In genomic region chr22:37546436-37547248, GRCh38 we compare ENCODE assay signal across 9 cellular contexts. TPM values are rescaled to one million over a fixed set of nuclear protein-coding genes. Genes with fewer than 3 reads are reported as not detected.
DNase-seq lines count a peak whose midpoint lies in the region; ATAC-seq, FAIRE-seq and TF ChIP-seq lines count a peak whose summit lies in the region.
"Had no signal": no experiment of that assay in that cellular context is flagged by ENCODE, and none has a peak within 500 bp of the region (broad histone marks: within the 10 kb centered on the region; RNA-seq: fewer than 3 reads in every experiment).

No MANE protein-coding gene starts in this region.

- peak overlapping the region; percentile 74 to 98 (median 98) for H3K27ac Mint-ChIP-seq in brain
- H3K27ac Mint-ChIP-seq: activated T-helper 1 cell treated with anti-CD3 and anti-CD28 coated beads, Interleukin-12 subunit alpha, Interleukin-12 subunit beta, Interleukin-2, Interleukin-4 antibody, amounts not matched to agents 30 ng/mL and 10 ng/mL and 1 ng/mL, durations not matched to agents 14 hours and 24 hours and 36 hours had no signal

- peaks cover 7% of the 10 kb centered on the region for H3K4me1 ChIP-seq in rectal smooth muscle tissue (ENCODE audit: control insufficient read depth, insufficient read depth, low read length)
- peaks cover 6% of the 10 kb centered on the region for H3K4me1 ChIP-seq in HAP-1

- peak overlapping the region in 2 of 5 experiments; percentile 25 to 40 for H3K4me3 Mint-ChIP-seq in brain
- H3K4me3 Mint-ChIP-seq: activated T-helper 1 cell treated with anti-CD3 and anti-CD28 coated beads, Interleukin-12 subunit alpha, Interleukin-12 subunit beta, Interleukin-2, Interleukin-4 antibody, amounts not matched to agents 30 ng/mL and 10 ng/mL and 1 ng/mL, durations not matched to agents 14 hours and 24 hours and 36 hours had no signal

- H3K9ac ChIP-seq in rectal smooth muscle tissue (ENCODE audit: low read length): no peak overlapping the region

- peak; percentile 42 for FAIRE-seq in G401.6 (lab: Jason Lieb, UNC)

- peaks cover 2% of the 10 kb centered on the region for H3K27me3 Mint-ChIP-seq in brain

- no peaks in the 10 kb centered on the region for H3K36me3 Mint-ChIP-seq in brain

- DNase-seq in hypothalamus (lab: John Stamatoyannopoulos, UW) (peak in 38 of 51 donors; percentile 13 to 82 (median 60)), SW480 (ENCODE audit: low spot score) (no peak), NCI-H2196 (lab: John Stamatoyannopoulos, UW; ENCODE audit: unreplicated experiment) (no peak), HAP-1 (ENCODE audit: low spot score in 2 of 2) (no peak)

- in situ Hi-C loops in HAP-1 (cut with MboI; ENCODE audit: low sequenced_read_pairs): no loop called here

- ATAC-seq in GM21737 (IDR thresholded peaks at IDR 0.05; ENCODE audit: unreplicated experiment): no peak

- H3K9me3 ChIP-seq in HAP-1: no peaks in the 10 kb centered on the region

- peak overlapping the region; percentile 32 for H3K4me3 ChIP-seq in rectal smooth muscle tissue (ENCODE audit: low read length)
- H3K4me3 ChIP-seq in HAP-1: no peak overlapping the region

- no peak for TF ChIP-seq CTCF in brain (conservative IDR thresholded peaks at IDR 0.05)

- H3K36me3 ChIP-seq in rectal smooth muscle tissue (ENCODE audit: control insufficient read depth, insufficient read depth, low read length): no peaks in the 10 kb centered on the region
- H3K36me3 ChIP-seq in HAP-1 (replicated peaks): no peaks in the 10 kb centered on the region

- H3K27ac ChIP-seq in rectal smooth muscle tissue (ENCODE audit: low read depth, low read length): peak overlapping the region; percentile 84

- peaks cover 2% of the 10 kb centered on the region for H3K27me3 ChIP-seq in rectal smooth muscle tissue (ENCODE audit: control insufficient read depth, insufficient read depth, low read length)
- H3K27me3 ChIP-seq in HAP-1 (ENCODE audit: low read depth): no peaks in the 10 kb centered on the region

- no peaks in the 10 kb centered on the region for H3K9me3 Mint-ChIP-seq in brain
- H3K9me3 Mint-ChIP-seq: activated T-helper 1 cell treated with anti-CD3 and anti-CD28 coated beads, Interleukin-12 subunit alpha, Interleukin-12 subunit beta, Interleukin-2, Interleukin-4 antibody, amounts not matched to agents 30 ng/mL and 10 ng/mL and 1 ng/mL, durations not matched to agents 14 hours and 24 hours and 36 hours had no signal

- peaks cover 52% of the 10 kb centered on the region for H3K4me1 Mint-ChIP-seq in brain

RNA-seq across cellular contexts. Expression of gene CDC42EP1, which starts 13.6 kb away (rescaled TPM):
- 69.7 TPM for polyA plus RNA-seq in brain (ENCODE audit: insufficient read depth, low read depth, low replicate concordance)

RNA-seq across cellular contexts. Expression of gene CARD10, which starts 27.4 kb away (rescaled TPM):
- polyA plus RNA-seq in brain (ENCODE audit: insufficient read depth, low read depth, low replicate concordance): 3.7 TPM

RNA-seq across cellular contexts. Expression of gene LGALS2, which starts 33.2 kb away (rescaled TPM):
- polyA plus RNA-seq in brain (ENCODE audit: insufficient read depth, low read depth, low replicate concordance): not detected

Comparison
In these comparisons a context has a peak if more than half of its experiments do, and no peak if none do; other contexts are left out.
1. DNase-seq: peak in hypothalamus (38 of 51); none in SW480 (single experiment), NCI-H2196 (single experiment) and HAP-1 (0 of 2).